19 cellular contexts compared by ENCODE assay signal in genomic region chr4:125986307-125986706, GRCh38.
DNase-seq lines count a peak whose midpoint lies in the region; ATAC-seq, FAIRE-seq and TF ChIP-seq lines count a peak whose summit lies in the region.
"Had no signal": no experiment of that assay in that cellular context is flagged by ENCODE, and none has a peak within 500 bp of the region (broad histone marks: within the 10 kb centered on the region; RNA-seq: fewer than 3 reads in every experiment).

No MANE protein-coding gene starts in this region.

- H3K4me3 ChIP-seq in A549 (no peak overlapping the region), GM23338 (no peak overlapping the region), HUES48 (ENCODE audit: low read depth, low read length) (no peak overlapping the region)
- H3K4me3 ChIP-seq: BLaER1 treated with 17β-estradiol and CSF1 and Interleukin-3, amounts not matched to agents 10 nM and 100 nM; Peyer's patch had no signal

- no peak overlapping the region for H3K9ac ChIP-seq in HUES48 (ENCODE audit: low read depth, low read length)
- H3K9ac ChIP-seq: SK-N-SH had no signal

- H3K9me3 Mint-ChIP-seq in GM23338: no peaks in the 10 kb centered on the region
- H3K9me3 Mint-ChIP-seq in WTC11: peaks cover 8% of the 10 kb centered on the region
- peaks cover 0 to 11% (median 6%) of the 10 kb centered on the region in 3 donors for H3K9me3 Mint-ChIP-seq in T-cell

- H3K4me1 Mint-ChIP-seq in GM23338 (peaks cover 16% of the 10 kb centered on the region), WTC11 (peaks cover 19% of the 10 kb centered on the region), T-cell (no peaks in the 10 kb centered on the region)
- H3K4me1 Mint-ChIP-seq: CD8-positive, alpha-beta memory T cell had no signal

- H3K9me3 ChIP-seq in A549: no peaks in the 10 kb centered on the region
- no peaks in the 10 kb centered on the region for H3K9me3 ChIP-seq in HUES48 (ENCODE audit: control insufficient read depth, insufficient read depth, low read length)
- H3K9me3 ChIP-seq: BLaER1 treated with 17β-estradiol and CSF1 and Interleukin-3, amounts not matched to agents 10 nM and 100 nM; Peyer's patch; SK-N-SH had no signal

- H3K27me3 Mint-ChIP-seq in GM23338 (ENCODE audit: insufficient read depth, low read depth, poor library complexity): no peaks in the 10 kb centered on the region
- no peaks in the 10 kb centered on the region for H3K27me3 Mint-ChIP-seq in WTC11 (ENCODE audit: low read depth)
- H3K27me3 Mint-ChIP-seq in T-cell: no peaks in the 10 kb centered on the region
- H3K27me3 Mint-ChIP-seq: CD8-positive, alpha-beta memory T cell had no signal

- CTCF ChIA-PET in A549 (lab: Yijun Ruan, JAX): no interaction called here
- CTCF ChIA-PET in WTC11 (lab: Charles Lee): no interaction called here
- CTCF ChIA-PET in T-cell (lab: Charles Lee): no interaction called here

- H3K4me3 Mint-ChIP-seq in GM23338 (no peak overlapping the region), WTC11 (no peak overlapping the region), T-cell (no peak overlapping the region)
- H3K4me3 Mint-ChIP-seq: CD8-positive, alpha-beta memory T cell had no signal

- no peaks in the 10 kb centered on the region for H3K36me3 ChIP-seq in GM23338 (ENCODE audit: insufficient read depth)
- no peaks in the 10 kb centered on the region for H3K36me3 ChIP-seq in HUES48 (ENCODE audit: control insufficient read depth, insufficient read depth, low read length)
- H3K36me3 ChIP-seq: BLaER1 treated with 17β-estradiol and CSF1 and Interleukin-3, amounts not matched to agents 10 nM and 100 nM; Peyer's patch had no signal

- TF ChIP-seq EP300 in A549 (IDR thresholded peaks at IDR 0.05): no peak

- TF ChIP-seq POLR2A in A549 (IDR thresholded peaks at IDR 0.05; ENCODE audit: low read length): no peak

- no peak overlapping the region for H3K4me2 ChIP-seq in A549
- no peak overlapping the region for H3K4me2 ChIP-seq in GM23338
- H3K4me2 ChIP-seq: SK-N-SH had no signal

- DNase-seq in A549 (ENCODE audit: low read depth in 1 of 2, low spot score in 1 of 2) (no peak), GM23338 (ENCODE audit: low spot score) (no peak), WTC11 (ENCODE audit: low spot score) (no peak), posterior cingulate gyrus (no peak), ACHN (no peak), T-cell (no peak)
- no peak for DNase-seq in activated CD4-positive, alpha-beta T cell treated with anti-CD3 and anti-CD28 coated beads for 48 hours
- DNase-seq: CD8-positive, alpha-beta memory T cell; DMS79; NCI-H1048; NCI-H146; NCI-H510A treated with DMSO at 0.1 percent for 48 hours; Peyer's patch; SK-N-SH; T-helper 1 cell had no signal

- no peaks in the 10 kb centered on the region for H3K27me3 ChIP-seq in GM23338 (ENCODE audit: insufficient read depth)
- H3K27me3 ChIP-seq in HUES48 (ENCODE audit: control insufficient read depth, insufficient read depth, low read length): no peaks in the 10 kb centered on the region
- H3K27me3 ChIP-seq: BLaER1 treated with 17β-estradiol and CSF1 and Interleukin-3, amounts not matched to agents 10 nM and 100 nM; Peyer's patch had no signal

- in situ Hi-C loops in ACHN (cut with HindIII; ENCODE audit: low pct_ligation_motif_present, low pct_unique_long_range_greater_than_20kb, low sequenced_read_pairs): no loop called here

- H3K9me2 ChIP-seq in GM23338 (ENCODE audit: insufficient read depth): no peaks in the 10 kb centered on the region
- H3K9me2 ChIP-seq: SK-N-SH had no signal

- no peak for TF ChIP-seq RAD21 in A549 (conservative IDR thresholded peaks at IDR 0.05 in 1 of 2, IDR thresholded peaks at IDR 0.05 in 1 of 2)

- H3K27ac Mint-ChIP-seq in GM23338: peak overlapping the region; percentile 27; the same call in 1 of the 2 replicates
- H3K27ac Mint-ChIP-seq in WTC11: peak overlapping the region; percentile 55
- no peak overlapping the region for H3K27ac Mint-ChIP-seq in T-cell
- H3K27ac Mint-ChIP-seq: CD8-positive, alpha-beta memory T cell had no signal

- no peak for TF ChIP-seq CTCF in A549 (IDR thresholded peaks at IDR 0.05)
- no peak for TF ChIP-seq CTCF in GM23338 (conservative IDR thresholded peaks at IDR 0.05; ENCODE audit: low read depth in 2 of 2)
- TF ChIP-seq CTCF in WTC11 (IDR thresholded peaks at IDR 0.05): no peak

- H3K36me3 Mint-ChIP-seq in GM23338 (ENCODE audit: low read depth) (no peaks in the 10 kb centered on the region; the same call in 2 of the 3 replicates), WTC11 (0 out of 2 replicates have a peak, but pooled peaks cover 3% of the 10 kb centered on the region), T-cell (no peaks in the 10 kb centered on the region)
- H3K36me3 Mint-ChIP-seq: CD8-positive, alpha-beta memory T cell had no signal

- no peak overlapping the region for H2AFZ ChIP-seq in GM23338

- no peak for ATAC-seq in A549
- ATAC-seq in GM23338: no peak; the same call in 2 of the 3 replicates
- no peak for ATAC-seq in WTC11
- no peak for ATAC-seq in T-cell (replicated peaks in 1 of 4)
- ATAC-seq: Right ventricle myocardium inferior had no signal

- no peaks in the 10 kb centered on the region for H4K20me1 ChIP-seq in GM23338 (replicated peaks; ENCODE audit: insufficient read depth)
- H4K20me1 ChIP-seq: BLaER1 treated with 17β-estradiol and CSF1 and Interleukin-3, amounts not matched to agents 10 nM and 100 nM had no signal

- H3K4me1 ChIP-seq in A549 (no peaks in the 10 kb centered on the region), GM23338 (ENCODE audit: insufficient read depth) (peaks cover 6% of the 10 kb centered on the region; the same call in 1 of the 2 replicates), HUES48 (ENCODE audit: control insufficient read depth, insufficient read depth, low read length) (peaks cover 12% of the 10 kb centered on the region)
- H3K4me1 ChIP-seq: Peyer's patch had no signal

- FAIRE-seq in A549 (lab: Jason Lieb, UNC): no peak
- FAIRE-seq: D721Med had no signal

- intact Hi-C loops in posterior cingulate gyrus (cut with DNase I): no loop called here

- POLR2A ChIA-PET in A549 (lab: Yijun Ruan, JAX) (no interaction called here), WTC11 (lab: Charles Lee) (no interaction called here), T-cell (lab: Charles Lee) (no interaction called here)

- no peak overlapping the region for H3K27ac ChIP-seq in A549
- H3K27ac ChIP-seq in GM23338 (ENCODE audit: low read depth): no peak overlapping the region
- H3K27ac ChIP-seq in HUES48 (ENCODE audit: low read depth, low read length): peak overlapping the region; percentile 57
- H3K27ac ChIP-seq: Peyer's patch had no signal

- H3K79me2 ChIP-seq in GM23338 (replicated peaks; ENCODE audit: insufficient read depth): no peaks in the 10 kb centered on the region

- 56% methylated on average over 7 of the region's 7 CpGs for WGBS in A549 (ENCODE audit: missing lambda C conversion rate)

- H3F3A ChIP-seq in GM23338 (replicated peaks; ENCODE audit: low read depth): no peaks in the 10 kb centered on the region

TF ChIP-seq in A549, 52 proteins besides CTCF, POLR2A, EP300 and RAD21:
- TF ChIP-seq JUN (IDR thresholded peaks at IDR 0.05) (no peak), MAFK (IDR thresholded peaks at IDR 0.05; ENCODE audit: partially characterized antibody) (peak; percentile 16), HOXB5 (CRISPR knock-in tag; IDR thresholded peaks at IDR 0.05) (no peak)

TF ChIP-seq in GM23338, 12 proteins besides CTCF, POLR2A, EP300 and RAD21 (continues in another document):
- TF ChIP-seq EZH2 (IDR thresholded peaks at IDR 0.05; ENCODE audit: low read depth, unreplicated experiment): no peak
- TF ChIP-seq CREB1 (CRISPR knock-in tag; IDR thresholded peaks at IDR 0.05; ENCODE audit: low read depth): no peak
- TF ChIP-seq NANOG (IDR thresholded peaks at IDR 0.05; ENCODE audit: borderline replicate concordance): no peak
- TF ChIP-seq STAT1 (IDR thresholded peaks at IDR 0.05; ENCODE audit: unreplicated experiment): no peak
- no peak for TF ChIP-seq POLR2AphosphoS5 (IDR thresholded peaks at IDR 0.05; ENCODE audit: low read depth)
- TF ChIP-seq JUNB (IDR thresholded peaks at IDR 0.05; ENCODE audit: unreplicated experiment): no peak

TF ChIP-seq in WTC11, 78 proteins besides CTCF, POLR2A, EP300 and RAD21 (continues in another document):
- TF ChIP-seq TCF7 (CRISPR knock-in tag; IDR thresholded peaks at IDR 0.05; ENCODE audit: low read depth) (no peak), EMX1 (CRISPR knock-in tag; IDR thresholded peaks at IDR 0.05) (no peak), NR1H2 (CRISPR knock-in tag; IDR thresholded peaks at IDR 0.05) (no peak), FOXJ3 (CRISPR knock-in tag; IDR thresholded peaks at IDR 0.05; ENCODE audit: borderline replicate concordance) (no peak), ZNF121 (CRISPR knock-in tag; IDR thresholded peaks at IDR 0.05) (no peak), ZNF416 (CRISPR knock-in tag; IDR thresholded peaks at IDR 0.05) (no peak), ZNF317 (CRISPR knock-in tag; IDR thresholded peaks at IDR 0.05; ENCODE audit: borderline replicate concordance, low read depth) (no peak), RORB (CRISPR knock-in tag; IDR thresholded peaks at IDR 0.05) (no peak), FOXP1 (CRISPR knock-in tag; IDR thresholded peaks at IDR 0.05; ENCODE audit: borderline replicate concordance) (no peak), HMGA2 (CRISPR knock-in tag; IDR thresholded peaks at IDR 0.05) (no peak)
- TF ChIP-seq, protein P1, sequence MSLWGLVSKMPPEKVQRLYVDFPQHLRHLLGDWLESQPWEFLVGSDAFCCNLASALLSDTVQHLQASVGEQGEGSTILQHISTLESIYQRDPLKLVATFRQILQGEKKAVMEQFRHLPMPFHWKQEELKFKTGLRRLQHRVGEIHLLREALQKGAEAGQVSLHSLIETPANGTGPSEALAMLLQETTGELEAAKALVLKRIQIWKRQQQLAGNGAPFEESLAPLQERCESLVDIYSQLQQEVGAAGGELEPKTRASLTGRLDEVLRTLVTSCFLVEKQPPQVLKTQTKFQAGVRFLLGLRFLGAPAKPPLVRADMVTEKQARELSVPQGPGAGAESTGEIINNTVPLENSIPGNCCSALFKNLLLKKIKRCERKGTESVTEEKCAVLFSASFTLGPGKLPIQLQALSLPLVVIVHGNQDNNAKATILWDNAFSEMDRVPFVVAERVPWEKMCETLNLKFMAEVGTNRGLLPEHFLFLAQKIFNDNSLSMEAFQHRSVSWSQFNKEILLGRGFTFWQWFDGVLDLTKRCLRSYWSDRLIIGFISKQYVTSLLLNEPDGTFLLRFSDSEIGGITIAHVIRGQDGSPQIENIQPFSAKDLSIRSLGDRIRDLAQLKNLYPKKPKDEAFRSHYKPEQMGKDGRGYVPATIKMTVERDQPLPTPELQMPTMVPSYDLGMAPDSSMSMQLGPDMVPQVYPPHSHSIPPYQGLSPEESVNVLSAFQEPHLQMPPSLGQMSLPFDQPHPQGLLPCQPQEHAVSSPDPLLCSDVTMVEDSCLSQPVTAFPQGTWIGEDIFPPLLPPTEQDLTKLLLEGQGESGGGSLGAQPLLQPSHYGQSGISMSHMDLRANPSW (CRISPR knock-in tag; conservative IDR thresholded peaks at IDR 0.05; ENCODE audit: low read depth): no peak

Comparison
In these comparisons a context has a peak if more than half of its experiments do, and no peak if none do; other contexts are left out.
1. H3K27ac Mint-ChIP-seq: peak in GM23338 (single experiment) and WTC11 (single experiment); none in T-cell (0 of 2).